ENCODE assay signal across 9 cellular contexts in the genomic region with DNA sequence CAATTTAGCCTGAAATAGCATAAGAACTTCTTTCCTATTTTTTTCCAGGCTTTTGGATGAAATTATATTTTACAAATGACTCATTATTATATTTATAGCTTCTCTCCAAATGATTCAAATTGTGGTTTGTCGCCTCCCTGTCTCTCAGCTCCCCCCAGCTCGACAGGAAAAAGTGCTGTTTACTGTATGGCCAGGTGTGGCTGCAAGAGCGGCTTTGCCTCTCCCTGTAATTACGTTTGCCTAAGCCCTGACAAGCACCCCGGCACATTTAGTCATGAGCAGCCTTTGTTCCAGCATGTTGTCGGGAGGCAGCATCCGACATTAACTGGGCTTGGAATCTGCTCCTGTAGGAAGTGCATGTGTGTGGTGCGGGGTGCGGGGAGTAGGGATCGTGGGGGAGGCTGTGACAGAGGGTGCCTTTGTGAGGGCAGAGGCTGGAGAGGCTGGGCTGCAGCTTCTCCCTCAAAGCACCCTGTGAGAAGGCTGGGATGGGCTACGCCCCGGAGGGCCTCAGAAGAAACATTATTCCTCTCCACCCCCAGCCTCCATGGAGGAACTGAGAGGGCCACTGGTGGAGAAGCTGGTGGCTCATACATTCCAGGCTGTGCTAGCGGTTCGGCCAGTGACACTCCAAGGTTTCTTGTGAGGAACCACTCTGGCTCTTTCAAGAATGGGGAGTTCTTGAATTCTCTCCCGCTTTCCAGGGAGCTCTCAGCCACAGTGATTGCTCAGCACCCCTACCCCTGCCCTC. TPM values are rescaled to one million over a fixed set of nuclear protein-coding genes. Genes with fewer than 3 reads are reported as not detected.
DNase-seq lines count a peak whose midpoint lies in the region; ATAC-seq and TF ChIP-seq lines count a peak whose summit lies in the region.
"Had no signal": no experiment of that assay in that cellular context is flagged by ENCODE, and none has a peak within 500 bp of the region (broad histone marks: within the 10 kb centered on the region; RNA-seq: fewer than 3 reads in every experiment).

No MANE protein-coding gene starts in this region.

- ATAC-seq in Panc1 (peak; percentile 65), memory B cell (ENCODE audit: low read depth) (peak; percentile 46)

- no peaks in the 10 kb centered on the region for H3K27me3 ChIP-seq in Panc1 (ENCODE audit: control insufficient read depth, insufficient read depth, low read length)

- no peaks in the 10 kb centered on the region for H3K36me3 ChIP-seq in Panc1 (ENCODE audit: control insufficient read depth, insufficient read depth, low read length)

- H3K9me3 ChIP-seq in Panc1 (ENCODE audit: control insufficient read depth, insufficient read depth, low read depth, low read length), result no peaks in the 10 kb centered on the region

- no peaks in the 10 kb centered on the region for H3K27me3 Mint-ChIP-seq in memory B cell
- peaks cover 3% of the 10 kb centered on the region for H3K27me3 Mint-ChIP-seq in type B pancreatic cell

- no peak overlapping the region for H3K4me3 Mint-ChIP-seq in memory B cell
- peak overlapping the region; percentile 61 for H3K4me3 Mint-ChIP-seq in type B pancreatic cell
- H3K4me3 Mint-ChIP-seq: activated naive CD8-positive, alpha-beta T cell had no signal

- peaks cover 2% of the 10 kb centered on the region for H3K36me3 Mint-ChIP-seq in memory B cell
- peaks cover 4% of the 10 kb centered on the region for H3K36me3 Mint-ChIP-seq in type B pancreatic cell
- H3K36me3 Mint-ChIP-seq: activated naive CD8-positive, alpha-beta T cell had no signal

- TF ChIP-seq CTCF in AG04449 (IDR thresholded peaks at IDR 0.05; ENCODE audit: insufficient read depth, low read length, missing control alignments) (no peak), Panc1 (IDR thresholded peaks at IDR 0.05) (no peak), choroid plexus epithelial cell (conservative IDR thresholded peaks at IDR 0.05; ENCODE audit: low read depth, low read length) (no peak), type B pancreatic cell (conservative IDR thresholded peaks at IDR 0.05) (no peak), GM13977 (IDR thresholded peaks at IDR 0.05; ENCODE audit: extremely low read depth, insufficient read depth, missing control alignments) (no peak)

- peaks cover 58% of the 10 kb centered on the region for H3K4me1 ChIP-seq in Panc1 (ENCODE audit: control insufficient read depth, insufficient read depth, low read length)

- H3K4me3 ChIP-seq in AG04449 (ENCODE audit: low read depth, low read length) (peak overlapping the region; percentile 38), Panc1 (ENCODE audit: low read depth in 2 of 2, low read length in 2 of 2) (peak overlapping the region in 1 of 2 experiments; percentile 29; a peak in 2 of 4 replicates), choroid plexus epithelial cell (ENCODE audit: low read depth, low read length) (no peak overlapping the region)

- H3K27ac Mint-ChIP-seq in memory B cell, result no peak overlapping the region
- peak overlapping the region; percentile 88 for H3K27ac Mint-ChIP-seq in type B pancreatic cell
- H3K27ac Mint-ChIP-seq: activated naive CD8-positive, alpha-beta T cell had no signal

- DNase-seq in AG04449 (ENCODE audit: low read depth, low spot score) (no peak), HPDE6-E6E7 (ENCODE audit: extremely low spot score) (peak; percentile 84), Panc1 (ENCODE audit: low read depth, low spot score) (no peak), choroid plexus epithelial cell (ENCODE audit: low read depth) (peak; percentile 45), memory B cell (ENCODE audit: low spot score in 2 of 2) (no peak), type B pancreatic cell (ENCODE audit: extremely low spot score, unreplicated experiment) (no peak), GM13977 (ENCODE audit: low spot score) (no peak), germinal center (ENCODE audit: low spot score) (no peak)

- in situ Hi-C loops in Panc1 (cut with HindIII; ENCODE audit: low pct_unique_long_range_greater_than_20kb, low sequenced_read_pairs), result no loop called here
- in situ Hi-C loops in GM13977 (cut with MboI; ENCODE audit: low pct_unique_long_range_greater_than_20kb, low sequenced_read_pairs, unreplicated experiment), result no loop called here

- H3K9me3 Mint-ChIP-seq in memory B cell (peaks cover 2% of the 10 kb centered on the region), type B pancreatic cell (peaks cover 4% of the 10 kb centered on the region)

- BruUV-seq in Panc1 (replicated peaks; lab: Mats Ljungman, UMichigan), result no TSS peak

- intact Hi-C loops in Panc1 (cut with micrococcal nuclease; ENCODE audit: unreplicated experiment), result no loop called here

- H3K27ac ChIP-seq in Panc1 (ENCODE audit: low read length), result peak overlapping the region; percentile 89

- POLR2A ChIA-PET in AG04449 (lab: Yijun Ruan, JAX), result interaction anchor here (0.6 to 3.4 kb wide), 10 partner anchors 8 to 76 kb away, joined by 3 to 29 read pairs (median 4); partner anchors contain the start of gene CTDSP2
- POLR2A ChIA-PET in Panc1 (lab: Charles Lee), result interaction anchor here (0.7 to 1.0 kb wide), 2 partner anchors 24 to 43 kb away, joined by 3 to 6 read pairs; no protein-coding TSS in a partner anchor

- CTCF ChIA-PET in AG04449 (lab: Yijun Ruan, JAX), result interaction anchor here (0.9 to 3.2 kb wide), 10 partner anchors 8 to 163 kb away, joined by 3 to 22 read pairs (median 4); partner anchors contain the start of gene CTDSP2
- CTCF ChIA-PET in Panc1 (lab: Charles Lee), result interaction anchor here (0.6 to 0.7 kb wide), 2 partner anchors 16 to 24 kb away, joined by 5 read pairs; no protein-coding TSS in a partner anchor

- H3K4me1 Mint-ChIP-seq in memory B cell (peaks cover 12% of the 10 kb centered on the region), type B pancreatic cell (ENCODE audit: unreplicated experiment) (peaks cover 36% of the 10 kb centered on the region)

RNA-seq across cellular contexts. Expression of gene CTDSP2, which starts 42.1 kb away (rescaled TPM):
- total RNA-seq in Panc1 (2021; ENCODE audit: unreplicated experiment) (120 TPM), type B pancreatic cell (ENCODE audit: low replicate concordance) (135 and 183 TPM in 2 replicates)
- 141 TPM for polyA plus RNA-seq in Panc1 (2012; ENCODE audit: insufficient read length)

RNA-seq across cellular contexts. Expression of gene ATP23, which starts 52.8 kb away (rescaled TPM):
- total RNA-seq in Panc1 (2021; ENCODE audit: unreplicated experiment) (10.3 TPM), type B pancreatic cell (ENCODE audit: low replicate concordance) (5.2 and 9.7 TPM in 2 replicates)
- 10.2 TPM for polyA plus RNA-seq in Panc1 (2012; ENCODE audit: insufficient read length)

Comparison
In these comparisons a context has a peak if more than half of its experiments do, and no peak if none do; other contexts are left out.
1. DNase-seq: peak in HPDE6-E6E7 (single experiment) and choroid plexus epithelial cell (single experiment); none in AG04449 (single experiment), Panc1 (single experiment), memory B cell (0 of 2), type B pancreatic cell (single experiment), GM13977 (single experiment) and germinal center (single experiment).